Comparison of ENCODE assay signal across 13 cellular contexts in genomic region chr3:112604536-112604935, GRCh38.
DNase-seq lines count a peak whose midpoint lies in the region; TF ChIP-seq lines count a peak whose summit lies in the region.
"Had no signal": no experiment of that assay in that cellular context is flagged by ENCODE, and none has a peak within 500 bp of the region (broad histone marks: within the 10 kb centered on the region; RNA-seq: fewer than 3 reads in every experiment).

No MANE protein-coding gene starts in this region.

- peak overlapping the region; percentile 60 for H3K27ac ChIP-seq in subcutaneous abdominal adipose tissue (ENCODE audit: low read depth, low read length)
- H3K27ac ChIP-seq: prostate gland had no signal

- H3K4me3 ChIP-seq in foreskin fibroblast (ENCODE audit: low read depth in 1 of 2, low read length in 2 of 2) (no peak overlapping the region), subcutaneous abdominal adipose tissue (ENCODE audit: low read depth in 1 of 5, low read length in 5 of 5) (peak overlapping the region in 1 of 5 donors; percentile 18)
- H3K4me3 ChIP-seq: prostate gland had no signal

- peaks cover 25% of the 10 kb centered on the region for H3K4me1 Mint-ChIP-seq in T-helper 2 cell treated with Interferon-gamma antibody and Interleukin-4, amounts not matched to agents 5 μg/mL and 100 μg/mL, for 36 hours (ENCODE audit: low read depth)

- H3K9me3 Mint-ChIP-seq in T-helper 2 cell treated with Interferon-gamma antibody and Interleukin-4, amounts not matched to agents 5 μg/mL and 100 μg/mL, for 36 hours = no peaks in the 10 kb centered on the region
- H3K9me3 Mint-ChIP-seq: activated CD4-positive, alpha-beta T cell treated with anti-CD3 and anti-CD28 coated beads, Interleukin-2, amount 10 ng/mL, durations not matched to agents 7 days and 5 days; activated naive CD8-positive, alpha-beta T cell treated with anti-CD3 and anti-CD28 coated beads, Interleukin-2, amount 10 ng/mL, durations not matched to agents 7 days and 5 days had no signal

- H3K9ac ChIP-seq in subcutaneous abdominal adipose tissue (ENCODE audit: low read length in 5 of 5) = peak overlapping the region in 1 of 5 donors; percentile 20

- H3K4me1 ChIP-seq in subcutaneous abdominal adipose tissue (ENCODE audit: control insufficient read depth in 5 of 5, insufficient read depth in 5 of 5, low read length in 5 of 5) = peaks cover 0 to 34% (median 15%) of the 10 kb centered on the region in 5 donors
- H3K4me1 ChIP-seq: prostate gland had no signal

- H3K27me3 ChIP-seq in subcutaneous abdominal adipose tissue (ENCODE audit: control insufficient read depth in 5 of 5, insufficient read depth in 4 of 5, low read length in 5 of 5) = no peaks in the 10 kb centered on the region

- DNase-seq in NCI-H748 (lab: John Stamatoyannopoulos, UW; ENCODE audit: unreplicated experiment) (peak; percentile 5), NCI-H748 treated with DMSO at 0.1 percent for 48 hours (lab: John Stamatoyannopoulos, UW) (no peak), foreskin fibroblast (peak; percentile 86 to 91), epidermal melanocyte (ENCODE audit: insufficient read length, low spot score) (no peak), GF-D8 (lab: John Stamatoyannopoulos, UW) (no peak), ecto neural progenitor cell (ENCODE audit: low spot score) (no peak)
- no peak for DNase-seq in T-helper 2 cell treated with Interferon-gamma antibody and Interleukin-4, amounts not matched to agents 5 μg/mL and 100 μg/mL, for 36 hours (ENCODE audit: low spot score)
- DNase-seq: 8988T; activated CD4-positive, alpha-beta T cell treated with anti-CD3 and anti-CD28 coated beads, Interleukin-2, amount 10 ng/mL, durations not matched to agents 7 days and 5 days; activated naive CD8-positive, alpha-beta T cell treated with anti-CD3 and anti-CD28 coated beads, Interleukin-2, amount 10 ng/mL, durations not matched to agents 7 days and 5 days; NCI-H2107 had no signal

- H3K36me3 ChIP-seq in subcutaneous abdominal adipose tissue (ENCODE audit: control insufficient read depth in 5 of 5, insufficient read depth in 5 of 5, low read length in 5 of 5) = peaks cover 8 to 48% (median 37%) of the 10 kb centered on the region in 5 donors
- H3K36me3 ChIP-seq: prostate gland had no signal

- H3K9me3 ChIP-seq in subcutaneous abdominal adipose tissue (ENCODE audit: control insufficient read depth in 5 of 5, low read length in 5 of 5) = no peaks in the 10 kb centered on the region
- H3K9me3 ChIP-seq: prostate gland had no signal

- H3K27ac Mint-ChIP-seq in T-helper 2 cell treated with Interferon-gamma antibody and Interleukin-4, amounts not matched to agents 5 μg/mL and 100 μg/mL, for 36 hours = no peak overlapping the region
- H3K27ac Mint-ChIP-seq: activated CD4-positive, alpha-beta T cell treated with anti-CD3 and anti-CD28 coated beads, Interleukin-2, amount 10 ng/mL, durations not matched to agents 7 days and 5 days; activated naive CD8-positive, alpha-beta T cell treated with anti-CD3 and anti-CD28 coated beads, Interleukin-2, amount 10 ng/mL, durations not matched to agents 7 days and 5 days had no signal

- peaks cover 19% of the 10 kb centered on the region for H3K27me3 Mint-ChIP-seq in T-helper 2 cell treated with Interferon-gamma antibody and Interleukin-4, amounts not matched to agents 5 μg/mL and 100 μg/mL, for 36 hours (ENCODE audit: low read depth)

- TF ChIP-seq CTCF in foreskin fibroblast (IDR thresholded peaks at IDR 0.05; ENCODE audit: low read depth, low read length) = no peak

- no peaks in the 10 kb centered on the region for H3K36me3 Mint-ChIP-seq in T-helper 2 cell treated with Interferon-gamma antibody and Interleukin-4, amounts not matched to agents 5 μg/mL and 100 μg/mL, for 36 hours (ENCODE audit: low read depth)
- H3K36me3 Mint-ChIP-seq: activated naive CD8-positive, alpha-beta T cell treated with anti-CD3 and anti-CD28 coated beads, Interleukin-2, amount 10 ng/mL, durations not matched to agents 7 days and 5 days had no signal

- peak overlapping the region; percentile 22 for H3K4me3 Mint-ChIP-seq in T-helper 2 cell treated with Interferon-gamma antibody and Interleukin-4, amounts not matched to agents 5 μg/mL and 100 μg/mL, for 36 hours
- H3K4me3 Mint-ChIP-seq: activated CD4-positive, alpha-beta T cell treated with anti-CD3 and anti-CD28 coated beads, Interleukin-2, amount 10 ng/mL, durations not matched to agents 7 days and 5 days; activated naive CD8-positive, alpha-beta T cell treated with anti-CD3 and anti-CD28 coated beads, Interleukin-2, amount 10 ng/mL, durations not matched to agents 7 days and 5 days had no signal

Comparison
In these comparisons a context has a peak if more than half of its experiments do, and no peak if none do; other contexts are left out.
1. DNase-seq: peak in NCI-H748 (single experiment) and foreskin fibroblast (2 of 2); none in NCI-H748 treated with DMSO at 0.1 percent for 48 hours (single experiment), T-helper 2 cell treated with Interferon-gamma antibody and Interleukin-4, amounts not matched to agents 5 μg/mL and 100 μg/mL, for 36 hours (single experiment), epidermal melanocyte (single experiment), GF-D8 (single experiment) and ecto neural progenitor cell (single experiment).